ENCODE assay signal across 8 cellular contexts in genomic region chr9:68627104-68627503, GRCh38.
"Had no signal": no experiment of that assay in that cellular context is flagged by ENCODE, and none has a peak within 500 bp of the region (broad histone marks: within the 10 kb centered on the region; RNA-seq: fewer than 3 reads in every experiment).

No MANE protein-coding gene starts in this region.

- DNase-seq: GDM1, GF-D8 had no signal

- FAIRE-seq: G401.6, GM12878, GM12891, GM12892, GM18507, GM19239 had no signal

- ATAC-seq: GM12878 had no signal

- H3K4me3 ChIP-seq: GM12878 had no signal
